In the genomic region with DNA sequence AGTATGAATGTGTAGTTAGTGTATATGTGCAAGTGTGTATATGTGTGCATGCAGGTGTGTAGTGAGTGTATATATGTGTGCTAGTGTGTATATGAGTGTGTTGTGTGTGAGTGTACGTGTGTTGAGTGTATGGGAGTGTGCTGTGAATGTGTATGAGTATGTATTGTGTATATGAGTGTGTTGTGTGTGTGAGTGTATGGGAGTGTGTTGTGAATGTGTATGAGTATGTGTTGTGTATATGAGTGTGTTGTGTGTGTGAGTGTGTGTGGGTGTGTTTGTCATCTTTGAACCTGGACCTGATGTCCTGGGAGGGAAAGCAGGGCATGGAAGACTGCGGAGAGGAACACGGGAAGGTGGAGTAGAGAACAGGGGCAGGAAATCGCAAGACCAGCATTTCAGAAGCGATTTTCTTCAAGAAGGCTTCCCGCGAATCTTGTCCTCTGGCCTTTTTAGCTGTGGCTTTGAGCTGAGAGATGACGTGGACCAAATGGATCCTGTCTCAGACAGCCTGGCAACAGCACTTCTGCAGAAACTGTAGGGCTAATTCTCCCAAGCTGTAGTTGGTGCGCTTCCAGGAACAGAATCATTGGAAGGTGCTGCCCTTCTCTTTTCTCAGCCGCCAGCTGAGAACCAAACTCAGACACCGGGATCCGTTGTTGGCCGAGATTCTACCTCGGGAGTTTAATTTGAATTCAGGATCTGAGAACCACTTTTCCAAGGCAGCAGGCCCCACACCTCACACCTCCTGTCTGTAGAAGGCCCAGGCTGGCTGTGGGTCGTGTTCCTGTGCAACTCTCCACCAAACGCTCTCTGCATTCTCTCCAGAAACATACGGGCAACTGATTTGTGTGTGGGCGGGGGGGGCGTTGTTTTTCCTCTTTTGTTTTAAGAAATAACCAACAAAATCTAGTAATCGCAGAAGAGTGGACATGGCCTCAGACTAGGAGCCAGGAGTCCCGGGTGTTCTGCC, we compare ENCODE assay signal across 9 cellular contexts.
A peak's percentile ranks its signal among the peaks of the same experiment; 100 is the strongest.
DNase-seq lines count a peak whose midpoint lies in the region; ATAC-seq and TF ChIP-seq lines count a peak whose summit lies in the region.
"Had no signal": no experiment of that assay in that cellular context is flagged by ENCODE, and none has a peak within 500 bp of the region (broad histone marks: within the 10 kb centered on the region; RNA-seq: fewer than 3 reads in every experiment).

No MANE protein-coding gene starts in this region.

- TF ChIP-seq CTCF in ascending aorta (IDR thresholded peaks at IDR 0.05) = no peak

- H3K27ac ChIP-seq in ascending aorta (peak overlapping the region; percentile 79 to 83), right cardiac atrium (ENCODE audit: low read length) (peak overlapping the region; percentile 68), mesendoderm (ENCODE audit: low read depth, low read length) (no peak overlapping the region)

- intact Hi-C loops in ascending aorta (cut with DNase I) = loop anchor here (1.0 to 5.0 kb wide), 3 partner anchors 42 to 638 kb away; no protein-coding TSS in a partner anchor
- intact Hi-C loops in right cardiac atrium (cut with DNase I) = no loop called here

- H3K23ac ChIP-seq in mesendoderm (ENCODE audit: low read length) = no peak overlapping the region

- DNase-seq in GM03348 (ENCODE audit: low spot score) (peak; percentile 84), ascending aorta (ENCODE audit: low spot score in 2 of 2) (peak in 1 of 2 donors; percentile 85), right cardiac atrium (peak; percentile 68 to 80 (median 73)), skeletal muscle cell (ENCODE audit: low read depth) (peak; percentile 75), NCI-H2171 (lab: John Stamatoyannopoulos, UW) (no peak), SKM-1 (lab: John Stamatoyannopoulos, UW; ENCODE audit: unreplicated experiment) (no peak), iPS-NIHi11 (ENCODE audit: low spot score) (no peak), mesendoderm (no peak)
- DNase-seq: naive thymus-derived CD8-positive, alpha-beta T cell had no signal

- H2AK5ac ChIP-seq in mesendoderm (ENCODE audit: low read length) = no peak overlapping the region

- peaks cover 0 to 27% of the 10 kb centered on the region in 2 donors for H3K4me1 ChIP-seq in ascending aorta
- H3K4me1 ChIP-seq in right cardiac atrium (ENCODE audit: control insufficient read depth, insufficient read depth, low read length) = peaks cover 10% of the 10 kb centered on the region
- no peaks in the 10 kb centered on the region for H3K4me1 ChIP-seq in mesendoderm (ENCODE audit: control insufficient read depth, low read depth, low read length)

- H3K56ac ChIP-seq in mesendoderm (ENCODE audit: low read length) = no peak overlapping the region

- peaks cover 4 to 19% of the 10 kb centered on the region in 2 donors for H3K36me3 ChIP-seq in ascending aorta
- no peaks in the 10 kb centered on the region for H3K36me3 ChIP-seq in mesendoderm (ENCODE audit: control insufficient read depth, insufficient read depth, low read length)

- no peaks in the 10 kb centered on the region for H3K79me2 ChIP-seq in mesendoderm (ENCODE audit: control insufficient read depth, insufficient read depth, low read length)

- H3K9me3 ChIP-seq in ascending aorta (no peaks in the 10 kb centered on the region), right cardiac atrium (ENCODE audit: control insufficient read depth, low read length) (no peaks in the 10 kb centered on the region)

- H3K4me3 ChIP-seq in ascending aorta (peak overlapping the region in 1 of 2 donors; percentile 41), right cardiac atrium (ENCODE audit: low read length) (no peak overlapping the region), skeletal muscle cell (ENCODE audit: low read depth, low read length) (no peak overlapping the region), mesendoderm (ENCODE audit: low read length) (no peak overlapping the region)

- ATAC-seq in right cardiac atrium = peak; percentile 75 to 86
- ATAC-seq: naive thymus-derived CD8-positive, alpha-beta T cell had no signal

- no peak overlapping the region for H4K8ac ChIP-seq in mesendoderm (ENCODE audit: low read depth, low read length)

- H3K9ac ChIP-seq in mesendoderm (ENCODE audit: low read length) = no peak overlapping the region

- H2BK120ac ChIP-seq in mesendoderm (ENCODE audit: low read depth, low read length) = no peak overlapping the region

- no peak overlapping the region for H3K4ac ChIP-seq in mesendoderm (ENCODE audit: low read depth, low read length)

- no peaks in the 10 kb centered on the region for H3K27me3 ChIP-seq in ascending aorta
- no peaks in the 10 kb centered on the region for H3K27me3 ChIP-seq in right cardiac atrium (ENCODE audit: control insufficient read depth, insufficient read depth)
- no peaks in the 10 kb centered on the region for H3K27me3 ChIP-seq in mesendoderm (ENCODE audit: insufficient read depth, low read length, poor library complexity)

- WGBS in right cardiac atrium = 40% methylated on average over 21 of the region's 21 CpGs
- WGBS in mesendoderm (ENCODE audit: extremely low coverage, insufficient coverage, low lambda C conversion rate) = 100% methylated on average over 1 of the region's 21 CpGs

- H2BK5ac ChIP-seq in mesendoderm (ENCODE audit: low read length) = no peak overlapping the region

- H3K18ac ChIP-seq in mesendoderm (ENCODE audit: low read length) = no peak overlapping the region

- no peak overlapping the region for H4K5ac ChIP-seq in mesendoderm (ENCODE audit: low read length)

- H3K4me2 ChIP-seq in mesendoderm (ENCODE audit: low read length) = no peak overlapping the region

- H2BK15ac ChIP-seq in mesendoderm (replicated peaks; ENCODE audit: low read depth) = no peak overlapping the region

- H3K79me1 ChIP-seq in mesendoderm (ENCODE audit: low read length) = no peaks in the 10 kb centered on the region

Comparison
In these comparisons a context has a peak if more than half of its experiments do, and no peak if none do; other contexts are left out.
1. DNase-seq: peak in GM03348 (single experiment), right cardiac atrium (3 of 3) and skeletal muscle cell (single experiment); none in NCI-H2171 (single experiment), SKM-1 (single experiment), iPS-NIHi11 (single experiment) and mesendoderm (single experiment).